Comparison of ENCODE assay signal across 26 cellular contexts in genomic region chr3:187540847-187541246, GRCh38.
"Had no signal": no experiment of that assay in that cellular context is flagged by ENCODE, and none has a peak within 500 bp of the region (broad histone marks: within the 10 kb centered on the region; RNA-seq: fewer than 3 reads in every experiment).

No MANE protein-coding gene starts in this region.

- H3K27ac ChIP-seq: stomach, suprapubic skin, testis, thoracic aorta, thyroid gland, tibial artery, tibial nerve, transverse colon, upper lobe of left lung, upper lobe of right lung, uterus, vagina had no signal

- H3K27me3 ChIP-seq: stomach, testis, thyroid gland, tibial nerve, transverse colon, upper lobe of left lung, upper lobe of right lung, uterus, vagina had no signal

- ATAC-seq: stimulated activated effector memory CD8-positive, alpha-beta T cell treated with anti-CD3 and anti-CD28 coated beads, Interleukin-12 subunit alpha, Interleukin-12 subunit beta, amount 100 ng/mL, for 72 hours; stimulated activated memory B cell treated with anti-CD40 and anti-IgM and Interleukin-4, amounts not matched to agents 10 μg/mL and 1 μg/mL and 100 μg/mL, for 72 hours; stimulated activated naive B cell treated with anti-CD40 and anti-IgM and Interleukin-4, amounts not matched to agents 10 μg/mL and 1 μg/mL and 100 μg/mL, for 72 hours; stimulated activated naive CD8-positive, alpha-beta T cell treated with anti-CD3 and anti-CD28 coated beads, Interleukin-15, amount 100 ng/mL, for 72 hours; stimulated activated naive CD8-positive, alpha-beta T cell treated with anti-CD3 and anti-CD28 coated beads, Interleukin-15, Interleukin-2, amounts not matched to agents 100 U/mL and 50 U/mL, for 24 hours; upper lobe of right lung had no signal

- H3K36me3 ChIP-seq: stomach, suprapubic skin, thoracic aorta, thyroid gland, tibial artery, tibial nerve, transverse colon, upper lobe of left lung, upper lobe of right lung, uterus, vagina had no signal

- DNase-seq: stimulated activated CD4-positive, alpha-beta T cell treated with anti-CD3 and anti-CD28 coated beads, Interleukin-2, amount 100 ng/mL, for 48 hours; stimulated activated CD4-positive, alpha-beta T cell treated with anti-CD3 and anti-CD28 coated beads, Interleukin-4, amount 100 ng/mL, for 1 hour; stimulated activated CD4-positive, alpha-beta T cell treated with anti-CD3 and anti-CD28 coated beads, Interleukin-4, amount 100 ng/mL, for 24 hours; stimulated activated CD4-positive, alpha-beta T cell treated with anti-CD3 and anti-CD28 coated beads, Interleukin-4, amount 100 ng/mL, for 4 hours; stimulated activated CD8-positive, alpha-beta memory T cell treated with anti-CD3 and anti-CD28 coated beads, Interleukin-4, amount 100 ng/mL, for 48 hours; stimulated activated naive B cell treated with anti-CD40 and anti-IgM and Interleukin-4, amounts not matched to agents 10 μg/mL and 1 μg/mL and 100 μg/mL, for 72 hours; stimulated activated naive CD4-positive, alpha-beta T cell; stimulated activated naive CD4-positive, alpha-beta T cell treated with Interleukin-2 at 50 U/mL for 16 hours; stimulated activated naive CD8-positive, alpha-beta T cell treated with anti-CD3 and anti-CD28 coated beads, Interleukin-15, amount 100 ng/mL, for 72 hours; stimulated activated naive CD8-positive, alpha-beta T cell treated with anti-CD3 and anti-CD28 coated beads, Interleukin-15, Interleukin-2, amounts not matched to agents 100 U/mL and 50 U/mL, for 24 hours; stomach; substantia nigra; testis; thyroid gland; tibial artery; transverse colon; trophoblast cell; upper lobe of left lung; upper lobe of right lung; uterus had no signal

- H3K9me3 ChIP-seq: stomach, suprapubic skin, testis, thoracic aorta, thyroid gland, tibial nerve, transverse colon, upper lobe of left lung, upper lobe of right lung, uterus, vagina had no signal

- H3K4me1 ChIP-seq: stomach, suprapubic skin, testis, tibial artery, tibial nerve, transverse colon, upper lobe of left lung, upper lobe of right lung, uterus, vagina had no signal

- H3K4me3 ChIP-seq: stomach, suprapubic skin, testis, thoracic aorta, thyroid gland, tibial artery, tibial nerve, transverse colon, upper lobe of left lung, upper lobe of right lung, uterus, vagina had no signal
